ENCODE assay signal across 17 cellular contexts in genomic region chr3:134709563-134710312, GRCh38. TPM values are rescaled to one million over a fixed set of nuclear protein-coding genes. Genes with fewer than 3 reads are reported as not detected.
DNase-seq lines count a peak whose midpoint lies in the region; ATAC-seq and TF ChIP-seq lines count a peak whose summit lies in the region.
"Had no signal": no experiment of that assay in that cellular context is flagged by ENCODE, and none has a peak within 500 bp of the region (broad histone marks: within the 10 kb centered on the region; RNA-seq: fewer than 3 reads in every experiment).

No MANE protein-coding gene starts in this region.

- no peaks in the 10 kb centered on the region for H3K27me3 ChIP-seq in gastrocnemius medialis

- H3K4me1 ChIP-seq in gastrocnemius medialis, result peaks cover 22 to 25% of the 10 kb centered on the region in 2 donors

- H3K4me3 ChIP-seq in gastrocnemius medialis, result no peak overlapping the region

- in situ Hi-C loops in gastrocnemius medialis (cut with MboI; ENCODE audit: low sequenced_read_pairs in 4 of 4), result no loop called here

- TF ChIP-seq POLR2A in gastrocnemius medialis (IDR thresholded peaks at IDR 0.05), result no peak

- DNase-seq in GM03348 (ENCODE audit: low spot score) (peak; percentile 41), left cardiac atrium (no peak), gastrocnemius medialis (no peak), HPDE6-E6E7 (ENCODE audit: extremely low spot score) (no peak)
- no peak for DNase-seq in stimulated activated CD8-positive, alpha-beta memory T cell treated with anti-CD3 and anti-CD28 coated beads, Interleukin-4, amount 100 ng/mL, for 48 hours
- DNase-seq: activated CD4-positive, alpha-beta T cell treated with anti-CD3 and anti-CD28 coated beads, Interleukin-2, amount 10 ng/mL, durations not matched to agents 7 days and 5 days; activated T-cell treated with anti-CD3 and anti-CD28 coated beads, Interleukin-2, amount 50 U/mL, for 4 hours; cortex of kidney; DMS53; NCI-H187; occipital lobe; T1000 had no signal

- H3K9me3 ChIP-seq in gastrocnemius medialis, result no peaks in the 10 kb centered on the region

- TF ChIP-seq CTCF in gastrocnemius medialis (IDR thresholded peaks at IDR 0.05 in 4 of 5, conservative IDR thresholded peaks at IDR 0.05 in 1 of 5), result no peak

- H3K27ac ChIP-seq in gastrocnemius medialis, result no peak overlapping the region

- intact Hi-C loops in left cardiac atrium (cut with DNase I) (no loop called here), gastrocnemius medialis (cut with DNase I; ENCODE audit: low total_unique reads) (no loop called here)

- ATAC-seq in SK-N-SH treated with all-trans-retinoic acid at 6 μM for 48 hours (peak; percentile 72), left cardiac atrium (peak; percentile 50 to 66), gastrocnemius medialis (peak; percentile 70 to 88), GM21737 (IDR thresholded peaks at IDR 0.05; ENCODE audit: unreplicated experiment) (no peak), HG03469 (IDR thresholded peaks at IDR 0.05; ENCODE audit: unreplicated experiment) (no peak)
- ATAC-seq: activated T-cell treated with anti-CD3 and anti-CD28 coated beads, Interleukin-2, amount 50 U/mL, for 4 hours; esophagus mucosa had no signal

- no peaks in the 10 kb centered on the region for H3K36me3 ChIP-seq in gastrocnemius medialis

TF ChIP-seq in SK-N-SH treated with all-trans-retinoic acid at 6 μM for 48 hours, 23 proteins besides CTCF, POLR2A, EP300 and RAD21:
- TF ChIP-seq BACH2 (CRISPR knock-in tag; IDR thresholded peaks at IDR 0.05; ENCODE audit: borderline replicate concordance), result no peak
- TF ChIP-seq ZFP3 (CRISPR knock-in tag; IDR thresholded peaks at IDR 0.05), result no peak
- no peak for TF ChIP-seq GLIS3 (CRISPR knock-in tag; IDR thresholded peaks at IDR 0.05)
- no peak for TF ChIP-seq PATZ1 (CRISPR knock-in tag; IDR thresholded peaks at IDR 0.05; ENCODE audit: borderline replicate concordance)
- no peak for TF ChIP-seq ESRRG (CRISPR knock-in tag; IDR thresholded peaks at IDR 0.05)
- no peak for TF ChIP-seq ZNF8 (CRISPR knock-in tag; IDR thresholded peaks at IDR 0.05)
- no peak for TF ChIP-seq CSDC2 (CRISPR knock-in tag; IDR thresholded peaks at IDR 0.05)
- no peak for TF ChIP-seq ZNF70 (CRISPR knock-in tag; IDR thresholded peaks at IDR 0.05)
- TF ChIP-seq SNAI2 (CRISPR knock-in tag; IDR thresholded peaks at IDR 0.05), result no peak
- TF ChIP-seq TOX (CRISPR knock-in tag; IDR thresholded peaks at IDR 0.05; ENCODE audit: borderline replicate concordance), result no peak
- TF ChIP-seq CREB5 (CRISPR knock-in tag; IDR thresholded peaks at IDR 0.05; ENCODE audit: low read depth), result no peak
- TF ChIP-seq ISL1 (CRISPR knock-in tag; IDR thresholded peaks at IDR 0.05), result no peak
- TF ChIP-seq CSRNP3 (CRISPR knock-in tag; IDR thresholded peaks at IDR 0.05), result no peak
- TF ChIP-seq RARB (CRISPR knock-in tag; IDR thresholded peaks at IDR 0.05), result no peak
- no peak for TF ChIP-seq ZFP30 (CRISPR knock-in tag; IDR thresholded peaks at IDR 0.05)
- no peak for TF ChIP-seq ARNTL (CRISPR knock-in tag; IDR thresholded peaks at IDR 0.05; ENCODE audit: borderline replicate concordance, low read depth)

RNA-seq across cellular contexts. Expression of gene KY, which starts 58.9 kb away (rescaled TPM):
- total RNA-seq in left cardiac atrium (under 1 TPM in 1 of 2 donors, not detected in 1; 0.21 TPM), gastrocnemius medialis (1 to 10 TPM in 3 of 4 donors, under 1 TPM in 1; 0.68 to 3.3 (median 1.8) TPM)
- total RNA-seq: activated CD4-positive, alpha-beta T cell treated with anti-CD3 and anti-CD28 coated beads, Interleukin-2, amount 10 ng/mL, durations not matched to agents 7 days and 5 days; activated T-cell treated with anti-CD3 and anti-CD28 coated beads, Interleukin-2, amount 50 U/mL, for 4 hours; esophagus mucosa; subcutaneous adipose tissue had no signal

Comparison
In these comparisons a context has a peak if more than half of its experiments do, and no peak if none do; other contexts are left out.
1. ATAC-seq: peak in SK-N-SH treated with all-trans-retinoic acid at 6 μM for 48 hours (single experiment), left cardiac atrium (2 of 2) and gastrocnemius medialis (2 of 2); none in GM21737 (single experiment) and HG03469 (single experiment).